11 cellular contexts compared by ENCODE assay signal in the genomic region with DNA sequence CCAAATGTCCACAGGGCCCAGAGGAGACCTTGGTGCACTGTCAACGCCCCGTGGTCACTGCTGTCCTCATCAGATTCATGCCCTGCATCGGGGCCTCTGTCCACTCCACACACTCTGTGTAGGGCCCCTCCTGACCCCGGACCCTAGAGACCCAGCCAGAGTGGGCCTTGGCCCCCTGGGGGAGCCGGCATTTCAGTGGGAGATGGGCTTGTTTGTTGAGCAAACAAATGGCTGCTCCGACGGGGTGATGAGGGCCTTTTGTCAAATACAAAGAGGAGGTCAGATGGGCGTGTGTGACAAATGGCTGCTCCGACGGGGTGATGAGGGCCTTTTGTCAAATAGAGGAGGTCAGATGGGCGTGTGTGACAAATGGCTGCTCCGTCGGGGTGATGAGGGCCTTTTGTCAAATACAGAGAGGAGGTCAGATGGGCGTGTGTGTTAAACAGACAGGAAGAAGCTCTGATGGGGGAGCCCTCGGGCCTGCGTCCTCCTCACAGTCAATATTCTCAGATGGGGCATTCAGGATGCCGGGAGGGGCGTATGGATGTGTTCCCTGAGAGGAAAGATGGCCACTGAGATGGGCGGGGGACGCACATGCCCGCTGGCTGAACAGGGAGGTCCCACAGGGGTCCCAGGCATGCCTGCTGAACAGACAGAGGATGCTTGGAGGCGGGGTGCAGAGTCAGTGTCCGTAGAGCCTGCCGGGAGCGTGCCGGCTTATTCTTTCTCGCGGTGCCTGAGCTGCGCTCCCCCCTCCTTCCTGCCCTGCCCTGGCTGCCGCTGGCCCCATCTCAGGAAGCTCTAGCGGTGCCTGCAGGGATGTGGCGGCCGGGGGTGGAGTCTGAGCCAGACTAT. TPM values are rescaled to one million over a fixed set of nuclear protein-coding genes. Genes with fewer than 3 reads are reported as not detected.
DNase-seq lines count a peak whose midpoint lies in the region; ATAC-seq and TF ChIP-seq lines count a peak whose summit lies in the region.
"Had no signal": no experiment of that assay in that cellular context is flagged by ENCODE, and none has a peak within 500 bp of the region (broad histone marks: within the 10 kb centered on the region; RNA-seq: fewer than 3 reads in every experiment).

No MANE protein-coding gene starts in this region.

- POLR2A ChIA-PET in SK-N-SH (lab: Yijun Ruan, JAX) = interaction anchor here (0.6 kb wide), 1 partner anchor 58 kb away, joined by 3 read pairs; no protein-coding TSS in a partner anchor

- H3K4me3 ChIP-seq in SK-N-SH (ENCODE audit: low read depth in 2 of 2, low read length in 1 of 2) = no peak overlapping the region
- no peak overlapping the region for H3K4me3 ChIP-seq in fibroblast of mammary gland (ENCODE audit: control insufficient read depth, low read depth, low read length)
- no peak overlapping the region for H3K4me3 ChIP-seq in aorta (ENCODE audit: low read length in 2 of 2)
- H3K4me3 ChIP-seq: A549 had no signal

- peaks cover 3 to 29% of the 10 kb centered on the region in 2 experiments for H3K36me3 ChIP-seq in SK-N-SH (replicated peaks in 1 of 2; ENCODE audit: control insufficient read depth in 1 of 2, insufficient read depth in 2 of 2, low read length in 1 of 2)
- peaks cover 0 to 5% of the 10 kb centered on the region in 2 donors for H3K36me3 ChIP-seq in aorta (ENCODE audit: control insufficient read depth in 1 of 2, insufficient read depth in 2 of 2, low read length in 1 of 2)

- H3K27ac ChIP-seq in SK-N-SH (ENCODE audit: low read depth in 2 of 2, low read length in 1 of 2) (peak overlapping the region in 1 of 2 experiments; percentile 78; a peak in 3 of 4 replicates), aorta (ENCODE audit: low read depth in 1 of 2, low read length in 2 of 2) (no peak overlapping the region)
- H3K27ac ChIP-seq: A549 had no signal

- ATAC-seq in SK-N-SH treated with all-trans-retinoic acid at 6 μM for 48 hours = no peak; the same call in 1 of the 3 replicates
- ATAC-seq in aorta (ENCODE audit: low FRiP score) = peak; percentile 74
- ATAC-seq in HG03159 (IDR thresholded peaks at IDR 0.05; ENCODE audit: unreplicated experiment) = no peak
- ATAC-seq: A549, Panc1 had no signal

- H3F3A ChIP-seq in SK-N-SH (replicated peaks; ENCODE audit: insufficient read depth) = peaks cover 9% of the 10 kb centered on the region

- no peak overlapping the region for H2AFZ ChIP-seq in SK-N-SH (ENCODE audit: low read depth)

- no peak overlapping the region for H3K9ac ChIP-seq in SK-N-SH

- H3K79me2 ChIP-seq in SK-N-SH (ENCODE audit: insufficient read depth) = peaks cover 30% of the 10 kb centered on the region

- peak; percentile 76 for DNase-seq in SK-N-SH
- peak; percentile 44 for DNase-seq in fibroblast of mammary gland (ENCODE audit: low read depth)
- peak; percentile 5 for DNase-seq in middle frontal gyrus (ENCODE audit: extremely low spot score, low spot score)
- DNase-seq in aorta = peak; percentile 70 to 81
- no peak for DNase-seq in NCI-H524 treated with DMSO at 0.1 percent for 48 hours (lab: John Stamatoyannopoulos, UW)
- no peak for DNase-seq in activated T-cell treated with anti-CD3 and anti-CD28 coated beads, Interleukin-2, amount 50 U/mL, for 48 hours

- no peaks in the 10 kb centered on the region for H3K27me3 ChIP-seq in SK-N-SH (ENCODE audit: insufficient read depth)
- H3K27me3 ChIP-seq in aorta (ENCODE audit: control insufficient read depth in 1 of 2, insufficient read depth in 2 of 2, low read length in 1 of 2) = no peaks in the 10 kb centered on the region

- TF ChIP-seq CTCF in SK-N-SH (IDR thresholded peaks at IDR 0.05) (no peak), fibroblast of mammary gland (conservative IDR thresholded peaks at IDR 0.05; ENCODE audit: control insufficient read depth, insufficient read depth, low read depth, low read length) (no peak)

- peaks cover 20% of the 10 kb centered on the region for H4K20me1 ChIP-seq in SK-N-SH (ENCODE audit: insufficient read depth)

- H3K4me2 ChIP-seq in SK-N-SH = no peak overlapping the region
- H3K4me2 ChIP-seq: A549 had no signal

- peaks cover 0 to 39% of the 10 kb centered on the region in 2 experiments; a peak in 1 of 4 replicates for H3K4me1 ChIP-seq in SK-N-SH (ENCODE audit: control insufficient read depth in 1 of 2, insufficient read depth in 2 of 2, low read depth in 1 of 2, low read length in 1 of 2)
- H3K4me1 ChIP-seq in aorta (ENCODE audit: control insufficient read depth in 1 of 2, insufficient read depth in 2 of 2, low read length in 2 of 2) = no peaks in the 10 kb centered on the region

- TF ChIP-seq RAD21 in SK-N-SH (IDR thresholded peaks at IDR 0.05; ENCODE audit: low read length) = no peak

- 81% methylated on average over 25 of the region's 33 CpGs for WGBS in SK-N-SH (ENCODE audit: low lambda C conversion rate)
- WGBS in aorta, 2 donors = 28% methylated on average over 33 of the region's 33 CpGs

- intact Hi-C loops in aorta (cut with DNase I) = no loop called here

- no peaks in the 10 kb centered on the region for H3K9me3 ChIP-seq in SK-N-SH
- H3K9me3 ChIP-seq in aorta (ENCODE audit: control insufficient read depth, low read length) = no peaks in the 10 kb centered on the region
- H3K9me3 ChIP-seq: A549 had no signal

- CTCF ChIA-PET in SK-N-SH (lab: Yijun Ruan, JAX) = interaction anchor here (4.8 kb wide), 1 partner anchor 15 kb away, joined by 31 read pairs; no protein-coding TSS in a partner anchor

- H3K9me2 ChIP-seq in SK-N-SH = no peaks in the 10 kb centered on the region

- no peak for TF ChIP-seq EP300 in SK-N-SH (IDR thresholded peaks at IDR 0.05; ENCODE audit: borderline replicate concordance in 1 of 2, low read depth in 1 of 2, low read length in 1 of 2)

TF ChIP-seq in SK-N-SH, 30 proteins besides CTCF, POLR2A, EP300 and RAD21:
- TF ChIP-seq YY1 (IDR thresholded peaks at IDR 0.05; ENCODE audit: low read depth) = no peak
- TF ChIP-seq CHD2 (IDR thresholded peaks at IDR 0.05; ENCODE audit: low read length, partially characterized antibody) = peak; percentile 64

TF ChIP-seq in SK-N-SH treated with all-trans-retinoic acid at 6 μM for 48 hours, 23 proteins besides CTCF, POLR2A, EP300 and RAD21 (continues in another document):
- TF ChIP-seq, protein P1, sequence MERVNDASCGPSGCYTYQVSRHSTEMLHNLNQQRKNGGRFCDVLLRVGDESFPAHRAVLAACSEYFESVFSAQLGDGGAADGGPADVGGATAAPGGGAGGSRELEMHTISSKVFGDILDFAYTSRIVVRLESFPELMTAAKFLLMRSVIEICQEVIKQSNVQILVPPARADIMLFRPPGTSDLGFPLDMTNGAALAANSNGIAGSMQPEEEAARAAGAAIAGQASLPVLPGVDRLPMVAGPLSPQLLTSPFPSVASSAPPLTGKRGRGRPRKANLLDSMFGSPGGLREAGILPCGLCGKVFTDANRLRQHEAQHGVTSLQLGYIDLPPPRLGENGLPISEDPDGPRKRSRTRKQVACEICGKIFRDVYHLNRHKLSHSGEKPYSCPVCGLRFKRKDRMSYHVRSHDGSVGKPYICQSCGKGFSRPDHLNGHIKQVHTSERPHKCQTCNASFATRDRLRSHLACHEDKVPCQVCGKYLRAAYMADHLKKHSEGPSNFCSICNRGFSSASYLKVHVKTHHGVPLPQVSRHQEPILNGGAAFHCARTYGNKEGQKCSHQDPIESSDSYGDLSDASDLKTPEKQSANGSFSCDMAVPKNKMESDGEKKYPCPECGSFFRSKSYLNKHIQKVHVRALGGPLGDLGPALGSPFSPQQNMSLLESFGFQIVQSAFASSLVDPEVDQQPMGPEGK (CRISPR knock-in tag; IDR thresholded peaks at IDR 0.05; ENCODE audit: borderline replicate concordance) = no peak
- TF ChIP-seq, protein P2, sequence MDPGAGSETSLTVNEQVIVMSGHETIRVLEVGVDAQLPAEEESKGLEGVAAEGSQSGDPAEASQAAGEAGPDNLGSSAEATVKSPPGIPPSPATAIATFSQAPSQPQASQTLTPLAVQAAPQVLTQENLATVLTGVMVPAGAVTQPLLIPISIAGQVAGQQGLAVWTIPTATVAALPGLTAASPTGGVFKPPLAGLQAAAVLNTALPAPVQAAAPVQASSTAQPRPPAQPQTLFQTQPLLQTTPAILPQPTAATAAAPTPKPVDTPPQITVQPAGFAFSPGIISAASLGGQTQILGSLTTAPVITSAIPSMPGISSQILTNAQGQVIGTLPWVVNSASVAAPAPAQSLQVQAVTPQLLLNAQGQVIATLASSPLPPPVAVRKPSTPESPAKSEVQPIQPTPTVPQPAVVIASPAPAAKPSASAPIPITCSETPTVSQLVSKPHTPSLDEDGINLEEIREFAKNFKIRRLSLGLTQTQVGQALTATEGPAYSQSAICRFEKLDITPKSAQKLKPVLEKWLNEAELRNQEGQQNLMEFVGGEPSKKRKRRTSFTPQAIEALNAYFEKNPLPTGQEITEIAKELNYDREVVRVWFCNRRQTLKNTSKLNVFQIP (CRISPR knock-in tag; IDR thresholded peaks at IDR 0.05; ENCODE audit: borderline replicate concordance, low read depth) = no peak
- TF ChIP-seq RARB (CRISPR knock-in tag; IDR thresholded peaks at IDR 0.05) (no peak), ZC3H10 (CRISPR knock-in tag; IDR thresholded peaks at IDR 0.05) (no peak), ISL1 (CRISPR knock-in tag; IDR thresholded peaks at IDR 0.05) (no peak), ZNF70 (CRISPR knock-in tag; IDR thresholded peaks at IDR 0.05) (no peak), ZNF565 (CRISPR knock-in tag; conservative IDR thresholded peaks at IDR 0.05; ENCODE audit: low read depth) (no peak), ZFP30 (CRISPR knock-in tag; IDR thresholded peaks at IDR 0.05) (no peak), SNAI2 (CRISPR knock-in tag; IDR thresholded peaks at IDR 0.05) (no peak), TCF4 (CRISPR knock-in tag; IDR thresholded peaks at IDR 0.05; ENCODE audit: borderline replicate concordance) (no peak)

RNA-seq across cellular contexts. Expression of a gene that starts 36.3 kb away (rescaled TPM):
- polyA plus RNA-seq in SK-N-SH (2012; rRNA removed) (0.12 TPM in 1 of 2 replicates, not detected in the other), aorta (10 to 100 TPM in 1 of 2 donors, under 1 TPM in 1; 0.67 to 62.6 TPM)
- polyA plus RNA-seq in SK-N-SH (2012; cell fraction: cytosol; rRNA removed) = not detected in 2 replicates
- polyA plus RNA-seq in SK-N-SH (2012; cell fraction: nucleus; rRNA removed) = 0.18 TPM in 1 of 2 replicates, not detected in the other
- not detected for total RNA-seq in aorta
- total RNA-seq: omental fat pad had no signal

RNA-seq across cellular contexts. Expression of a gene that starts 39.2 kb away (rescaled TPM):
- polyA plus RNA-seq in SK-N-SH (2012; rRNA removed) (not detected in 2 replicates), aorta (not detected)
- polyA plus RNA-seq in SK-N-SH (2012; cell fraction: cytosol; rRNA removed) = not detected in 2 replicates
- polyA plus RNA-seq in SK-N-SH (2012; cell fraction: nucleus; rRNA removed) = not detected in 2 replicates
- total RNA-seq in aorta = not detected
- total RNA-seq: omental fat pad had no signal
- polyA plus RNA-seq: A549 had no signal

RNA-seq across cellular contexts. Expression of a gene that starts 56.4 kb away (rescaled TPM):
- polyA plus RNA-seq in SK-N-SH (2012; rRNA removed) = 14.3 and 14.5 TPM in 2 replicates
- polyA plus RNA-seq in SK-N-SH (2012; cell fraction: cytosol; rRNA removed) = 10.3 and 13.3 TPM in 2 replicates
- 14.5 and 22.6 TPM in 2 replicates for polyA plus RNA-seq in SK-N-SH (2012; cell fraction: nucleus; rRNA removed)
- total RNA-seq in aorta = 1 to 10 TPM; 6.1 to 7.9 TPM
- 10 to 100 TPM in 1 of 2 donors, 1 to 10 TPM in 1; 6.9 to 11.5 TPM for polyA plus RNA-seq in aorta

Comparison
In these comparisons a context has a peak if more than half of its experiments do, and no peak if none do; other contexts are left out.
1. DNase-seq: peak in SK-N-SH (single experiment), fibroblast of mammary gland (single experiment), middle frontal gyrus (single experiment) and aorta (2 of 2); none in NCI-H524 treated with DMSO at 0.1 percent for 48 hours (single experiment) and activated T-cell treated with anti-CD3 and anti-CD28 coated beads, Interleukin-2, amount 50 U/mL, for 48 hours (0 of 2).